ENCODE assay signal across 29 cellular contexts in the genomic region with DNA sequence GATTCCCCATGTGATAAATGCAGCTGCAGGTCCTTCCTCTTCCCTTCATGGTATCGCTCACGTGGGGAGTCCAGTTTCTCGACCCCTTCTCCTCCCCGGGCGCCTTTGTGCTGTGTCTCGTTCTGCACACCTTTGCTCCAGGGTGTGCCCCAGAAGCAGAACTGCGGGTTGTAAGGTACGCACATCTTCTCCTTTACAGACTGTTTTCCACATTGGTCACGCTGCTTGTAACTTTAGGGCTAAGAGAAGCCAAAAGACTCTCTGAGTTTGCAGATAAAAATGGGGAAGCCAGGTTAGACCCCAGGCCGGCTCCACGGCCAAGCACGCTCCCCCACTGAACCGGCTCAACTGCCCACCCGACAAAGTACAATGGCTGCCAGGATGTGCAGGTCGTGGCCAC. TPM values are rescaled to one million over a fixed set of nuclear protein-coding genes. Genes with fewer than 3 reads are reported as not detected.
DNase-seq lines count a peak whose midpoint lies in the region; ATAC-seq, FAIRE-seq and TF ChIP-seq lines count a peak whose summit lies in the region.
"Had no signal": no experiment of that assay in that cellular context is flagged by ENCODE, and none has a peak within 500 bp of the region (broad histone marks: within the 10 kb centered on the region; RNA-seq: fewer than 3 reads in every experiment).

No MANE protein-coding gene starts in this region.

- in situ Hi-C loops in K562 (cut with MboI), result loop anchor here (25.0 kb wide), 1 partner anchor 644 kb away; no protein-coding TSS in a partner anchor

- TF ChIP-seq POLR2A in K562 (conservative IDR thresholded peaks at IDR 0.05), result no peak
- no peak for TF ChIP-seq POLR2A in spleen (IDR thresholded peaks at IDR 0.05)

- TF ChIP-seq CTCF in K562 (IDR thresholded peaks at IDR 0.05 in 2 of 3, conservative IDR thresholded peaks at IDR 0.05 in 1 of 3; ENCODE audit: insufficient read depth in 2 of 3, low read depth in 1 of 3, low read length in 3 of 3), result no peak
- TF ChIP-seq CTCF in spleen (IDR thresholded peaks at IDR 0.05 in 8 of 11, conservative IDR thresholded peaks at IDR 0.05 in 3 of 11), result no peak

- CTCF ChIA-PET in K562 (lab: Yijun Ruan, JAX; ENCODE audit: low intra/inter-chr PET ratio), result no interaction called here

- 4% methylated on average over 14 of the region's 15 CpGs for WGBS in K562 (ENCODE audit: insufficient coverage, low coverage, missing lambda C conversion rate)
- WGBS in spleen, 5 donors, result 90 to 95% (median 93%) methylated on average over 15 of the region's 15 CpGs

- peak overlapping the region; percentile 40 for H3K27ac Mint-ChIP-seq in activated T-cell treated with anti-CD3 and anti-CD28 coated beads, Interleukin-2, amount 50 U/mL, for 72 hours
- H3K27ac Mint-ChIP-seq in naive thymus-derived CD8-positive, alpha-beta T cell, result no peak overlapping the region
- H3K27ac Mint-ChIP-seq: GM23338, H9 had no signal

- no peak overlapping the region for H3K4me2 ChIP-seq in K562 (ENCODE audit: insufficient read depth, low read length)
- H3K4me2 ChIP-seq: BLaER1 treated with 17β-estradiol and CSF1 and Interleukin-3, amounts not matched to agents 10 nM and 100 nM; GM23338 had no signal

- no peak overlapping the region for H3K4me3 Mint-ChIP-seq in activated T-cell treated with anti-CD3 and anti-CD28 coated beads, Interleukin-2, amount 50 U/mL, for 72 hours
- H3K4me3 Mint-ChIP-seq in activated T-cell treated with anti-CD3 and anti-CD28 coated beads, Interleukin-2, amount 50 U/mL, for 4 hours, result no peak overlapping the region
- no peak overlapping the region for H3K4me3 Mint-ChIP-seq in naive thymus-derived CD8-positive, alpha-beta T cell
- H3K4me3 Mint-ChIP-seq: CD4-positive, alpha-beta memory T cell; GM23338; H9 had no signal

- no TSS peak for BruUV-seq in K562 (replicated peaks; lab: Mats Ljungman, UMichigan)

- H2AFZ ChIP-seq in K562 (ENCODE audit: low read depth, low read length), result no peak overlapping the region
- H2AFZ ChIP-seq: GM23338 had no signal

- no peak for TF ChIP-seq RAD21 in K562 (CRISPR knock-in tag; conservative IDR thresholded peaks at IDR 0.05 in 1 of 2, IDR thresholded peaks at IDR 0.05 in 1 of 2)

- H3K27me3 ChIP-seq in K562 (ENCODE audit: control insufficient read depth in 2 of 2, insufficient read depth in 2 of 2, low read length in 2 of 2) (peaks cover 29 to 59% of the 10 kb centered on the region in 2 experiments), spleen (replicated peaks in 1 of 7) (peaks cover 0 to 6% (median 0%) of the 10 kb centered on the region in 7 donors)
- H3K27me3 ChIP-seq: BLaER1 treated with 17β-estradiol and CSF1 and Interleukin-3, amounts not matched to agents 10 nM and 100 nM had no signal

- POLR2A ChIA-PET in K562 (lab: Yijun Ruan, JAX), result no interaction called here
- POLR2A ChIA-PET in naive thymus-derived CD8-positive, alpha-beta T cell (lab: Charles Lee), result no interaction called here

- DNase-seq in activated T-cell treated with anti-CD3 and anti-CD28 coated beads, Interleukin-2, amount 50 U/mL, for 72 hours, result no peak
- DNase-seq in activated T-cell treated with anti-CD3 and anti-CD28 coated beads, Interleukin-2, amount 50 U/mL, for 4 hours, result no peak
- DNase-seq in K562 (ENCODE audit: extremely low read depth in 1 of 4, low spot score in 3 of 4) (no peak), islet precursor cell (peak; percentile 38), spleen (peak; percentile 28), left ventricle myocardium superior (no peak)
- no peak for DNase-seq in naive thymus-derived CD8-positive, alpha-beta T cell
- DNase-seq: AML-193; CD4-positive, alpha-beta memory T cell; COR-L47; DMS53; H9; KBM-7; MV-4-11; NCI-H1105; NCI-H146; NCI-H1930; NCI-H2107; NCI-H446; NCI-H524 treated with DMSO at 0.1 percent for 48 hours; NCI-H774; SIG-M5 had no signal

- ATAC-seq in activated T-cell treated with anti-CD3 and anti-CD28 coated beads, Interleukin-2, amount 50 U/mL, for 72 hours (replicated peaks in 1 of 2), result no peak
- no peak for ATAC-seq in activated T-cell treated with anti-CD3 and anti-CD28 coated beads, Interleukin-2, amount 50 U/mL, for 4 hours
- no peak for ATAC-seq in K562
- ATAC-seq in left ventricle myocardium superior, result no peak
- no peak for ATAC-seq in GM18873 (IDR thresholded peaks at IDR 0.05; ENCODE audit: low FRiP score, unreplicated experiment)
- no peak for ATAC-seq in naive thymus-derived CD8-positive, alpha-beta T cell
- ATAC-seq: GM23338 had no signal

- 0 out of 2 replicates have a peak, but pooled peaks cover 5% of the 10 kb centered on the region for H4K20me1 ChIP-seq in K562 (replicated peaks; ENCODE audit: control insufficient read depth, insufficient read depth, low read length)

- H3K27ac ChIP-seq in K562 (ENCODE audit: extremely low read depth, low read depth, low read length) (no peak overlapping the region), spleen (no peak overlapping the region)
- H3K27ac ChIP-seq: BLaER1 treated with 17β-estradiol and CSF1 and Interleukin-3, amounts not matched to agents 10 nM and 100 nM had no signal

- intact Hi-C loops in K562 (cut with micrococcal nuclease), result no loop called here
- intact Hi-C loops in spleen (cut with DNase I; ENCODE audit: low total_unique reads), result no loop called here
- intact Hi-C loops in left ventricle myocardium superior (cut with micrococcal nuclease), result no loop called here

- no peaks in the 10 kb centered on the region for H3K9me3 ChIP-seq in K562 (replicated peaks; ENCODE audit: control insufficient read depth, insufficient read depth, low read depth, low read length)
- no peaks in the 10 kb centered on the region for H3K9me3 ChIP-seq in spleen
- H3K9me3 ChIP-seq: BLaER1 treated with 17β-estradiol and CSF1 and Interleukin-3, amounts not matched to agents 10 nM and 100 nM had no signal

- no peak for FAIRE-seq in K562 (lab: Jason Lieb, UNC)
- FAIRE-seq: A204.1, HTR-8/SVneo, RCC 7860 had no signal

- no peaks in the 10 kb centered on the region for H3K79me2 ChIP-seq in K562 (ENCODE audit: control insufficient read depth, insufficient read depth, low read length)

- H3K36me3 Mint-ChIP-seq in activated T-cell treated with anti-CD3 and anti-CD28 coated beads, Interleukin-2, amount 50 U/mL, for 72 hours (ENCODE audit: insufficient read depth in 2 of 2), result no peaks in the 10 kb centered on the region
- H3K36me3 Mint-ChIP-seq in activated T-cell treated with anti-CD3 and anti-CD28 coated beads, Interleukin-2, amount 50 U/mL, for 4 hours (ENCODE audit: insufficient read depth), result no peaks in the 10 kb centered on the region
- H3K36me3 Mint-ChIP-seq in naive thymus-derived CD8-positive, alpha-beta T cell, result no peaks in the 10 kb centered on the region
- H3K36me3 Mint-ChIP-seq: CD4-positive, alpha-beta memory T cell had no signal

- H3K4me1 ChIP-seq in K562 (replicated peaks in 1 of 2; ENCODE audit: control insufficient read depth in 2 of 2, insufficient read depth in 2 of 2, low read length in 2 of 2) (0 out of 5 replicates have a peak, but pooled peaks cover 0 to 3% of the 10 kb centered on the region in 2 experiments), spleen (no peaks in the 10 kb centered on the region)

- H3K4me1 Mint-ChIP-seq in activated T-cell treated with anti-CD3 and anti-CD28 coated beads, Interleukin-2, amount 50 U/mL, for 72 hours (ENCODE audit: low read depth), result no peaks in the 10 kb centered on the region
- H3K4me1 Mint-ChIP-seq in activated T-cell treated with anti-CD3 and anti-CD28 coated beads, Interleukin-2, amount 50 U/mL, for 4 hours (ENCODE audit: low read depth), result no peaks in the 10 kb centered on the region
- H3K4me1 Mint-ChIP-seq in naive thymus-derived CD8-positive, alpha-beta T cell, result peaks cover 0 to 9% (median 2%) of the 10 kb centered on the region in 4 donors

- no peak for TF ChIP-seq EP300 in K562 (IDR thresholded peaks at IDR 0.05; ENCODE audit: low read length)

- no peaks in the 10 kb centered on the region for H3K9me1 ChIP-seq in K562 (ENCODE audit: control insufficient read depth, insufficient read depth, low read length)

- no peak overlapping the region for H3K9ac ChIP-seq in K562 (ENCODE audit: insufficient read depth in 1 of 2, low read depth in 2 of 2, low read length in 2 of 2)
- H3K9ac ChIP-seq: BLaER1 treated with 17β-estradiol and CSF1 and Interleukin-3, amounts not matched to agents 10 nM and 100 nM had no signal

- peaks cover 7% of the 10 kb centered on the region for H3K27me3 Mint-ChIP-seq in activated T-cell treated with anti-CD3 and anti-CD28 coated beads, Interleukin-2, amount 50 U/mL, for 72 hours (ENCODE audit: low read depth)
- peaks cover 4% of the 10 kb centered on the region for H3K27me3 Mint-ChIP-seq in activated T-cell treated with anti-CD3 and anti-CD28 coated beads, Interleukin-2, amount 50 U/mL, for 4 hours (ENCODE audit: low read depth)
- peaks cover 0 to 5% (median 0%) of the 10 kb centered on the region in 5 donors for H3K27me3 Mint-ChIP-seq in naive thymus-derived CD8-positive, alpha-beta T cell

- H3K4me3 ChIP-seq in K562, result no peak overlapping the region
- no peak overlapping the region for H3K4me3 ChIP-seq in spleen
- H3K4me3 ChIP-seq: BLaER1 treated with 17β-estradiol and CSF1 and Interleukin-3, amounts not matched to agents 10 nM and 100 nM; GM23338 had no signal

- H3K9me3 Mint-ChIP-seq in activated T-cell treated with anti-CD3 and anti-CD28 coated beads, Interleukin-2, amount 50 U/mL, for 72 hours, result no peaks in the 10 kb centered on the region
- H3K9me3 Mint-ChIP-seq in activated T-cell treated with anti-CD3 and anti-CD28 coated beads, Interleukin-2, amount 50 U/mL, for 4 hours, result no peaks in the 10 kb centered on the region
- no peaks in the 10 kb centered on the region for H3K9me3 Mint-ChIP-seq in naive thymus-derived CD8-positive, alpha-beta T cell
- H3K9me3 Mint-ChIP-seq: CD4-positive, alpha-beta memory T cell; H9 had no signal

- H3K36me3 ChIP-seq in K562 (ENCODE audit: control insufficient read depth, insufficient read depth, low read length) (no peaks in the 10 kb centered on the region), spleen (no peaks in the 10 kb centered on the region)
- H3K36me3 ChIP-seq: BLaER1 treated with 17β-estradiol and CSF1 and Interleukin-3, amounts not matched to agents 10 nM and 100 nM had no signal

RNA-seq across cellular contexts. Expression of gene TFCP2L1, which starts 45.9 kb away (rescaled TPM):
- under 1 TPM; 0.10 to 0.16 TPM for total RNA-seq in activated T-cell treated with anti-CD3 and anti-CD28 coated beads, Interleukin-2, amount 50 U/mL, for 72 hours
- under 1 TPM; 0.03 to 0.08 (median 0.05) TPM for total RNA-seq in activated T-cell treated with anti-CD3 and anti-CD28 coated beads, Interleukin-2, amount 50 U/mL, for 4 hours
- 0.83 and 0.92 TPM in 2 replicates for total RNA-seq in K562 (2011; cell fraction: chromatin; rRNA removed; ENCODE audit: low replicate concordance)
- total RNA-seq in K562 (2011; cell fraction: nucleolus; rRNA removed), result 0.33 and 0.53 TPM in 2 replicates
- 0.73 and 1.1 TPM in 2 replicates for total RNA-seq in K562 (2011; cell fraction: nucleoplasm; rRNA removed)
- total RNA-seq in K562 (2014; rRNA removed), result 0.45 and 0.49 TPM in 2 replicates
- 0.44 and 0.45 TPM in 2 replicates for total RNA-seq in K562 (2014; rRNA removed; fragmentation: Illumina TruSeq; extraction: Trizol)
- total RNA-seq in K562 (2015; rRNA removed; fragmentation: Illumina TruSeq; extraction: Trizol), result 0.34 and 0.36 TPM in 2 replicates
- total RNA-seq in K562 (2021), result 1.00 and 1.1 TPM in 2 replicates
- 0.26 and 0.54 TPM in 2 replicates for polyA plus RNA-seq in K562 (2011; rRNA removed)
- polyA plus RNA-seq in K562 (2011; cell fraction: cytosol; rRNA removed), result 0.56 and 1.3 TPM in 2 replicates
- 0.87 and 1.6 TPM in 2 replicates for polyA plus RNA-seq in K562 (2011; cell fraction: nucleus; rRNA removed)
- polyA plus RNA-seq in K562 (2012), result 0.27 and 1.2 TPM in 2 replicates
- 0.51 and 0.58 TPM in 2 replicates for polyA plus RNA-seq in K562 (2014; fragmentation: Illumina TruSeq; extraction: Trizol)
- polyA plus RNA-seq in K562 (2014; fragmentation: Nextera tagmentation; extraction: Ambion mirVana), result under 1 TPM; 0.08 to 0.15 TPM
- polyA plus RNA-seq in K562 (2014; rRNA removed), result 0.42 and 0.74 TPM in 2 replicates
- polyA minus RNA-seq in K562 (2011; rRNA and poly(A)+ RNA removed), result 0.51 and 0.74 TPM in 2 replicates
- polyA minus RNA-seq in K562 (2011; cell fraction: cytosol; rRNA and poly(A)+ RNA removed), result 0.48 and 0.73 TPM in 2 replicates
- 0.22 and 0.27 TPM in 2 replicates for polyA minus RNA-seq in K562 (2011; cell fraction: nucleus; rRNA and poly(A)+ RNA removed)
- total RNA-seq in spleen, result 1 to 10 TPM; 2.4 to 8.9 (median 5.2) TPM
- polyA plus RNA-seq in spleen, result 1 to 10 TPM in 1 of 3 donors, under 1 TPM in 2; 0.15 to 1.8 (median 0.39) TPM
- total RNA-seq in left ventricle myocardium superior, result 0.17 TPM
- total RNA-seq in naive thymus-derived CD8-positive, alpha-beta T cell, result not detected
- under 1 TPM in 1 of 3 donors, not detected in 2; 0.53 TPM for polyA plus RNA-seq in naive thymus-derived CD8-positive, alpha-beta T cell
- polyA plus RNA-seq: AG04450; CD4-positive, alpha-beta memory T cell had no signal

Comparison
In these comparisons a context has a peak if more than half of its experiments do, and no peak if none do; other contexts are left out.
1. DNase-seq: peak in islet precursor cell (single experiment) and spleen (single experiment); none in activated T-cell treated with anti-CD3 and anti-CD28 coated beads, Interleukin-2, amount 50 U/mL, for 72 hours (0 of 2), activated T-cell treated with anti-CD3 and anti-CD28 coated beads, Interleukin-2, amount 50 U/mL, for 4 hours (single experiment), K562 (0 of 4), left ventricle myocardium superior (single experiment) and naive thymus-derived CD8-positive, alpha-beta T cell (0 of 10).